ENCODE assay signal across 26 cellular contexts in the genomic region with DNA sequence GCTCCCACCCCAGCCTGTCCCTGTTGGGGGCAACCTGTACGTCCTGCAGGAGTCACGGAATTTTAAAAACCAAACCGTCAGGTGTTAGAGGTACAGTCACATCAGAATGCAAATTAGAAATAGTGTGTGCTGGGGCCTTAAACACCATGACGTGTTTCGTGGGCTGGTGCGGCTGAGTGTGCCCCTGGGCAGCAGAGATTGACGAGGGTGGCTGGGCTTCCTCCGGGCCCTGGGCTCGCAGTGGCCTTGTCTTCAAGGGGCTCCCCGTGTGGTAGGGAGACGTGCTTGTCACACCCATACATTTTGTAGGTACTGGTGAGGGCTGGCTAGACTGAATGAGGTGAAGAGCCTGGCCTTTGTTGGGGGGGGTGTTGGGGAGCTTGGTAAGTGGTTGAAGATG.
"Had no signal": no experiment of that assay in that cellular context is flagged by ENCODE, and none has a peak within 500 bp of the region (broad histone marks: within the 10 kb centered on the region; RNA-seq: fewer than 3 reads in every experiment).

No MANE protein-coding gene starts in this region.

- H3K4me3 ChIP-seq: dorsolateral prefrontal cortex, gastroesophageal sphincter, heart right ventricle, left lung, neural progenitor cell, ovary, right lobe of liver, suprapubic skin, transverse colon, vagina had no signal

- H3K36me3 ChIP-seq: neural progenitor cell, ovary, transverse colon had no signal

- ATAC-seq: esophagus mucosa; foreskin keratinocyte; gastroesophageal sphincter; heart right ventricle; left cardiac atrium; left lung; naive thymus-derived CD4-positive, alpha-beta T cell; right lobe of liver; stimulated activated naive CD8-positive, alpha-beta T cell treated with anti-CD3 and anti-CD28 coated beads, Interleukin-15, amount 100 ng/mL, for 72 hours had no signal

- H3K27ac Mint-ChIP-seq: naive thymus-derived CD4-positive, alpha-beta T cell; nephron; neural progenitor cell had no signal

- H3K4me2 ChIP-seq: neural progenitor cell had no signal

- DNase-seq: dorsolateral prefrontal cortex; effector CD4-positive, alpha-beta T cell; foreskin keratinocyte; glutamatergic neuron; heart right ventricle; hippocampal formation; left cardiac atrium; left lung; mesendoderm; midbrain; naive thymus-derived CD4-positive, alpha-beta T cell; ovary; right lobe of liver; small intestine; stimulated activated CD4-positive, alpha-beta T cell treated with anti-CD3 and anti-CD28 coated beads, Interleukin-15, amount 100 ng/mL, for 24 hours; stimulated activated CD4-positive, alpha-beta T cell treated with anti-CD3 and anti-CD28 coated beads, Interleukin-2, amount 100 ng/mL, for 48 hours; stimulated activated naive CD4-positive, alpha-beta T cell; stimulated activated naive CD8-positive, alpha-beta T cell treated with anti-CD3 and anti-CD28 coated beads, Interleukin-15, amount 100 ng/mL, for 72 hours; transverse colon had no signal

- H3K27ac ChIP-seq: dorsolateral prefrontal cortex, epithelial cell of prostate, foreskin keratinocyte, gastroesophageal sphincter, heart right ventricle, left lung, neural progenitor cell, ovary, right lobe of liver, suprapubic skin, transverse colon, vagina had no signal

- H2AFZ ChIP-seq: neural progenitor cell had no signal

- H3K4me1 ChIP-seq: foreskin keratinocyte, gastroesophageal sphincter, left lung, neural progenitor cell, suprapubic skin, transverse colon, vagina had no signal

- H3K4me3 Mint-ChIP-seq: nephron; neural progenitor cell; stimulated activated naive CD8-positive, alpha-beta T cell treated with anti-CD3 and anti-CD28 coated beads, Interleukin-15, amount 100 ng/mL, for 72 hours had no signal

- H3K27me3 ChIP-seq: dorsolateral prefrontal cortex, foreskin keratinocyte, gastroesophageal sphincter, heart right ventricle, left lung, neural progenitor cell, ovary, right lobe of liver, suprapubic skin, transverse colon, vagina had no signal

- H3K4me1 Mint-ChIP-seq: neural progenitor cell had no signal

- H3K9ac ChIP-seq: neural progenitor cell had no signal

- H3K27me3 Mint-ChIP-seq: naive thymus-derived CD4-positive, alpha-beta T cell; stimulated activated naive CD8-positive, alpha-beta T cell treated with anti-CD3 and anti-CD28 coated beads, Interleukin-15, amount 100 ng/mL, for 72 hours had no signal

- H3K9me3 ChIP-seq: gastroesophageal sphincter, heart right ventricle, left lung, ovary, right lobe of liver, suprapubic skin, transverse colon, vagina had no signal
